ENCODE assay signal across 18 cellular contexts in the genomic region with DNA sequence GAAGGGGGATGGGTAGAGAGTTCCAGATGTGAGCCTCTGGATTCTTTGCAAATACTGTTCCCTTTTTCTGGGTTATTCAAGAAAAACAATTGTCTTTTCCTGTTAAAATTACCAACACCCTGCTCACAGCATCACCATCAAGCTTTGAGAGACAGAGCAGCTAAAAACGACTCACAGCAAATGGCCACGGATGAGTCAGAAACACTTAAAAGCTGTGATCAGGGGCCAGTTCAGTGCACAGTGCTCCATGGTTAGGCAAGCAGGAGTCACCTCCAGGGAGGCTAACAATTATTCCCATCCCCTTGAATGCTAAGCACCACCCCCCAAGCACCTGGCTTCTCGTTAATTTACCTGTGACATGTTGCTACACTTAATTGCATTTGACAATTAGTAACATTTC.
DNase-seq lines count a peak whose midpoint lies in the region; ATAC-seq and TF ChIP-seq lines count a peak whose summit lies in the region.
"Had no signal": no experiment of that assay in that cellular context is flagged by ENCODE, and none has a peak within 500 bp of the region (broad histone marks: within the 10 kb centered on the region; RNA-seq: fewer than 3 reads in every experiment).

No MANE protein-coding gene starts in this region.

- no peaks in the 10 kb centered on the region for H4K20me1 ChIP-seq in smooth muscle cell (ENCODE audit: low read depth)

- H3K4me1 Mint-ChIP-seq in MCF 10A (ENCODE audit: insufficient read depth, unreplicated experiment) = peaks cover 32% of the 10 kb centered on the region

- intact Hi-C loops in MCF 10A (cut with micrococcal nuclease) = no loop called here
- intact Hi-C loops in breast epithelium (cut with DNase I; ENCODE audit: low total_unique reads) = no loop called here

- no peak overlapping the region for H3K9ac ChIP-seq in smooth muscle cell (ENCODE audit: low read depth)

- no peak overlapping the region for H2AFZ ChIP-seq in smooth muscle cell (ENCODE audit: low read depth)

- ATAC-seq in foreskin keratinocyte = peak; percentile 56
- no peak for ATAC-seq in HG02588 (IDR thresholded peaks at IDR 0.05; ENCODE audit: unreplicated experiment)
- ATAC-seq: GM12878 had no signal

- H3K9me3 ChIP-seq in breast epithelium (no peaks in the 10 kb centered on the region), smooth muscle cell (replicated peaks; ENCODE audit: low read depth) (no peaks in the 10 kb centered on the region)
- H3K9me3 ChIP-seq: adrenal gland, uterus had no signal

- CTCF ChIA-PET in MCF 10A (lab: Yijun Ruan, JAX) = interaction anchor here (0.5 to 12.7 kb wide), 20 partner anchors 10 to 803 kb away, joined by 3 to 169 read pairs (median 4); no protein-coding TSS in a partner anchor

- H3K27me3 Mint-ChIP-seq in MCF 10A (ENCODE audit: insufficient read depth, unreplicated experiment) = peaks cover 25% of the 10 kb centered on the region

- TF ChIP-seq CTCF in MCF 10A (IDR thresholded peaks at IDR 0.05; ENCODE audit: unreplicated experiment) (no peak), breast epithelium (IDR thresholded peaks at IDR 0.05) (no peak), foreskin keratinocyte (conservative IDR thresholded peaks at IDR 0.05) (no peak), smooth muscle cell (IDR thresholded peaks at IDR 0.05; ENCODE audit: borderline replicate concordance, insufficient read depth, poor library complexity, severe bottlenecking) (no peak)

- peaks cover 8% of the 10 kb centered on the region for H3K36me3 Mint-ChIP-seq in MCF 10A (ENCODE audit: insufficient read depth, unreplicated experiment)

- 19% methylated on average over 3 of the region's 3 CpGs for WGBS in smooth muscle cell (ENCODE audit: low lambda C conversion rate)

- H3K4me3 ChIP-seq in breast epithelium (no peak overlapping the region), smooth muscle cell (no peak overlapping the region)
- H3K4me3 ChIP-seq: adrenal gland, GM12878, uterus had no signal

- H3K27ac ChIP-seq in breast epithelium (no peak overlapping the region), foreskin keratinocyte (no peak overlapping the region), smooth muscle cell (ENCODE audit: low read depth) (peak overlapping the region; percentile 16)
- H3K27ac ChIP-seq: adrenal gland, uterus had no signal

- peak overlapping the region; percentile 14 for H3K4me2 ChIP-seq in smooth muscle cell

- H3K27ac Mint-ChIP-seq in MCF 10A (ENCODE audit: low read depth, unreplicated experiment) = no peak overlapping the region

- no peak overlapping the region for H3K4me3 Mint-ChIP-seq in MCF 10A (ENCODE audit: unreplicated experiment)

- BruUV-seq in MCF 10A (replicated peaks; lab: Mats Ljungman, UMichigan) = no TSS peak

- no peak for TF ChIP-seq POLR2A in breast epithelium (IDR thresholded peaks at IDR 0.05)

- no peaks in the 10 kb centered on the region for H3K36me3 ChIP-seq in breast epithelium
- H3K36me3 ChIP-seq in smooth muscle cell (ENCODE audit: low read depth) = no peaks in the 10 kb centered on the region
- H3K36me3 ChIP-seq: adrenal gland, uterus had no signal

- no peaks in the 10 kb centered on the region for H3F3A ChIP-seq in smooth muscle cell (ENCODE audit: low read depth)

- no peaks in the 10 kb centered on the region for H3K4me1 ChIP-seq in breast epithelium
- no peaks in the 10 kb centered on the region for H3K4me1 ChIP-seq in foreskin keratinocyte
- H3K4me1 ChIP-seq in smooth muscle cell (ENCODE audit: low read depth) = peaks cover 8% of the 10 kb centered on the region
- H3K4me1 ChIP-seq: adrenal gland, uterus had no signal

- POLR2A ChIA-PET in MCF 10A (lab: Yijun Ruan, JAX) = interaction anchor here (0.7 to 3.4 kb wide), 19 partner anchors 8 to 112 kb away, joined by 3 to 28 read pairs (median 4); no protein-coding TSS in a partner anchor

- DNase-seq in MCF 10A (ENCODE audit: unreplicated experiment) (peak; percentile 44), breast epithelium (ENCODE audit: low spot score in 2 of 2) (no peak), NCI-H2171 treated with DMSO at 0.1 percent for 48 hours (lab: John Stamatoyannopoulos, UW) (peak; percentile 68), foreskin keratinocyte (peak in 1 of 2 donors; percentile 29), smooth muscle cell (lab: John Stamatoyannopoulos, UW; ENCODE audit: unreplicated experiment) (no peak), GOT3 (lab: John Stamatoyannopoulos, UW) (no peak)
- DNase-seq in central memory CD4-positive, alpha-beta T cell = no peak
- DNase-seq: activated CD4-positive, CD25-positive, alpha-beta regulatory T cell treated with anti-CD3 and anti-CD28 coated beads, Interleukin-2, amount 50 U/mL, for 72 hours; activated T-cell treated with anti-CD3 and anti-CD28 coated beads, Interleukin-2, amount 50 U/mL, for 1 hour; adrenal gland; dermis blood vessel endothelial cell; KG1; NCI-H2227 treated with DMSO at 0.1 percent for 48 hours; stimulated activated CD4-positive, alpha-beta T cell treated with anti-CD3 and anti-CD28 coated beads, Interleukin-1b, Interleukin-23, amount 100 ng/mL, for 48 hours; T-helper 1 cell; uterus had no signal

- H3K27me3 ChIP-seq in breast epithelium (no peaks in the 10 kb centered on the region), foreskin keratinocyte (no peaks in the 10 kb centered on the region), smooth muscle cell (ENCODE audit: low read depth) (no peaks in the 10 kb centered on the region)
- H3K27me3 ChIP-seq: adrenal gland, uterus had no signal

- H3K79me2 ChIP-seq in smooth muscle cell (ENCODE audit: low read depth) = no peaks in the 10 kb centered on the region

- no peaks in the 10 kb centered on the region for H3K9me3 Mint-ChIP-seq in MCF 10A (ENCODE audit: unreplicated experiment)

Comparison
In these comparisons a context has a peak if more than half of its experiments do, and no peak if none do; other contexts are left out.
1. DNase-seq: peak in MCF 10A (single experiment) and NCI-H2171 treated with DMSO at 0.1 percent for 48 hours (single experiment); none in breast epithelium (0 of 2), smooth muscle cell (single experiment), central memory CD4-positive, alpha-beta T cell (single experiment) and GOT3 (single experiment).